Comparison of ENCODE assay signal across 35 cellular contexts in genomic region chr3:13319821-13320220, GRCh38.
"Had no signal": no experiment of that assay in that cellular context is flagged by ENCODE, and none has a peak within 500 bp of the region (broad histone marks: within the 10 kb centered on the region; RNA-seq: fewer than 3 reads in every experiment).

No MANE protein-coding gene starts in this region.

- H3K4me2 ChIP-seq: KMS-11 had no signal

- DNase-seq: Karpas-422, Kasumi-1, MG63, MM.1S, MV-4-11, NCI-H1048, NCI-H1092, NCI-H1092 treated with DMSO at 0.1 percent for 48 hours, NCI-H1105, NCI-H1105 treated with DMSO at 0.1 percent for 48 hours, NCI-H1417, NCI-H1417 treated with DMSO at 0.1 percent for 48 hours, NCI-H1436, NCI-H1436 treated with DMSO at 0.1 percent for 48 hours, NCI-H146, NCI-H1694, NCI-H1694 treated with DMSO at 0.1 percent for 48 hours, NCI-H187, NCI-H187 treated with DMSO at 0.1 percent for 48 hours, NCI-H1930, NCI-H2029, NCI-H2029 treated with DMSO at 0.1 percent for 48 hours, NCI-H2081, NCI-H2081 treated with DMSO at 0.1 percent for 48 hours, NCI-H2107, NCI-H2171, NCI-H2171 treated with DMSO at 0.1 percent for 48 hours, NCI-H2227 treated with DMSO at 0.1 percent for 48 hours, NCI-H226, NCI-H345, NCI-H446, NCI-H446 treated with DMSO at 0.1 percent for 48 hours, NCI-H510A, NCI-H510A treated with DMSO at 0.1 percent for 48 hours had no signal

- H3K36me3 ChIP-seq: MG63 had no signal

- H3K9me3 ChIP-seq: MG63 had no signal

- H3K9ac ChIP-seq: KMS-11 had no signal

- H3K4me3 ChIP-seq: MG63 had no signal

- H3K27me3 ChIP-seq: MG63 had no signal

- H3K27ac ChIP-seq: KMS-11 had no signal
